Comparison of ENCODE assay signal across 21 cellular contexts in genomic region chr21:28671549-28672195, GRCh38.
"Had no signal": no experiment of that assay in that cellular context is flagged by ENCODE, and none has a peak within 500 bp of the region (broad histone marks: within the 10 kb centered on the region; RNA-seq: fewer than 3 reads in every experiment).

No MANE protein-coding gene starts in this region.

- H3K9me3 ChIP-seq: colonic mucosa, prostate gland, thoracic aorta had no signal

- DNase-seq: activated CD4-positive, alpha-beta T cell treated with anti-CD3 and anti-CD28 coated beads for 48 hours; activated CD8-positive, alpha-beta memory T cell treated with anti-CD3 and anti-CD28 coated beads, Interleukin-2, amount 50 U/mL, for 48 hours; activated CD8-positive, alpha-beta T cell treated with anti-CD3 and anti-CD28 coated beads, Interleukin-2, amount 10 ng/mL, durations not matched to agents 7 days and 5 days; activated naive CD4-positive, alpha-beta T cell; colonic mucosa; effector CD4-positive, alpha-beta T cell; glutamatergic neuron; immature natural killer cell; mucosa of descending colon; naive thymus-derived CD8-positive, alpha-beta T cell; occipital lobe; stimulated activated CD4-positive, alpha-beta T cell treated with anti-CD3 and anti-CD28 coated beads, Interleukin-4, amount 100 ng/mL, for 1 hour; stimulated activated CD8-positive, alpha-beta memory T cell treated with anti-CD3 and anti-CD28 coated beads, Interleukin-4, amount 100 ng/mL, for 48 hours; stimulated activated naive CD8-positive, alpha-beta T cell treated with anti-CD3 and anti-CD28 coated beads, Interleukin-15, amount 100 ng/mL, for 72 hours; T-helper 17 cell had no signal

- H3K27me3 ChIP-seq: cardiac muscle cell, colonic mucosa had no signal

- H3K36me3 ChIP-seq: cardiac muscle cell, colonic mucosa, prostate gland, thoracic aorta had no signal

- H3K27ac ChIP-seq: cardiac muscle cell, colonic mucosa, prostate gland, thoracic aorta had no signal

- H3K4me1 Mint-ChIP-seq: T-helper 17 cell, WTC11 had no signal

- H3K27me3 Mint-ChIP-seq: naive thymus-derived CD8-positive, alpha-beta T cell; stimulated activated naive CD8-positive, alpha-beta T cell treated with anti-CD3 and anti-CD28 coated beads, Interleukin-15, amount 100 ng/mL, for 72 hours; T-helper 17 cell had no signal

- ATAC-seq: activated CD8-positive, alpha-beta T cell treated with anti-CD3 and anti-CD28 coated beads, Interleukin-2, amount 10 ng/mL, durations not matched to agents 7 days and 5 days; mucosa of descending colon; naive thymus-derived CD8-positive, alpha-beta T cell; stimulated activated naive CD8-positive, alpha-beta T cell treated with anti-CD3 and anti-CD28 coated beads, Interleukin-15, amount 100 ng/mL, for 72 hours; T-helper 17 cell; WTC11 had no signal

- H3K4me3 Mint-ChIP-seq: activated CD8-positive, alpha-beta T cell treated with anti-CD3 and anti-CD28 coated beads, Interleukin-2, amount 10 ng/mL, durations not matched to agents 7 days and 5 days; activated T-helper 1 cell treated with anti-CD3 and anti-CD28 coated beads, Interleukin-12 subunit alpha, Interleukin-12 subunit beta, Interleukin-2, Interleukin-4 antibody, amounts not matched to agents 30 ng/mL and 10 ng/mL and 1 ng/mL, durations not matched to agents 14 hours and 24 hours and 36 hours; immature natural killer cell; naive thymus-derived CD8-positive, alpha-beta T cell; stimulated activated naive CD8-positive, alpha-beta T cell treated with anti-CD3 and anti-CD28 coated beads, Interleukin-15, amount 100 ng/mL, for 72 hours; T-helper 17 cell; WTC11 had no signal

- H3K9me3 Mint-ChIP-seq: immature natural killer cell had no signal

- H3K27ac Mint-ChIP-seq: activated CD8-positive, alpha-beta T cell treated with anti-CD3 and anti-CD28 coated beads, Interleukin-2, amount 10 ng/mL, durations not matched to agents 7 days and 5 days; activated T-helper 1 cell treated with anti-CD3 and anti-CD28 coated beads, Interleukin-12 subunit alpha, Interleukin-12 subunit beta, Interleukin-2, Interleukin-4 antibody, amounts not matched to agents 30 ng/mL and 10 ng/mL and 1 ng/mL, durations not matched to agents 14 hours and 24 hours and 36 hours; naive thymus-derived CD8-positive, alpha-beta T cell; T-helper 17 cell; WTC11 had no signal

- H3K4me1 ChIP-seq: colonic mucosa, prostate gland had no signal

- H3K4me3 ChIP-seq: cardiac muscle cell, colonic mucosa, lung, mucosa of descending colon, prostate gland, thoracic aorta had no signal
